ENCODE assay signal across 2 cellular contexts in genomic region chr7:124712017-124712416, GRCh38.
TF ChIP-seq lines count a peak whose summit lies in the region.

No MANE protein-coding gene starts in this region.

TF ChIP-seq in WTC11, 78 proteins besides CTCF, POLR2A, EP300 and RAD21:
- no peak for TF ChIP-seq ZBTB21 (CRISPR knock-in tag; IDR thresholded peaks at IDR 0.05; ENCODE audit: borderline replicate concordance)
- no peak for TF ChIP-seq IRF1 (CRISPR knock-in tag; IDR thresholded peaks at IDR 0.05)
- no peak for TF ChIP-seq ETV6 (CRISPR knock-in tag; IDR thresholded peaks at IDR 0.05)

TF ChIP-seq in SK-N-SH, 30 proteins besides CTCF, POLR2A, EP300 and RAD21 (continued from another document):
- TF ChIP-seq USF2 (IDR thresholded peaks at IDR 0.05; ENCODE audit: borderline replicate concordance, low read depth, low read length) (no peak), MEF2A (IDR thresholded peaks at IDR 0.05; ENCODE audit: borderline replicate concordance, low read depth) (no peak), FOXM1 (IDR thresholded peaks at IDR 0.05; ENCODE audit: low read depth) (no peak), GATA2 (CRISPR knock-in tag; IDR thresholded peaks at IDR 0.05) (no peak), SMC3 (IDR thresholded peaks at IDR 0.05; ENCODE audit: low read depth, low read length) (no peak), TAF1 (IDR thresholded peaks at IDR 0.05; ENCODE audit: borderline replicate concordance, low read depth, low read length) (no peak), ELF1 (IDR thresholded peaks at IDR 0.05) (no peak), FOXJ3 (CRISPR knock-in tag; IDR thresholded peaks at IDR 0.05) (no peak), FOSL2 (IDR thresholded peaks at IDR 0.05; ENCODE audit: borderline replicate concordance, low read depth) (no peak), RCOR1 (IDR thresholded peaks at IDR 0.05; ENCODE audit: low read length) (no peak), POLR2AphosphoS5 (IDR thresholded peaks at IDR 0.05; ENCODE audit: low read depth, low read length) (no peak), MXI1 (IDR thresholded peaks at IDR 0.05; ENCODE audit: low read depth, low read length) (no peak), USF1 (IDR thresholded peaks at IDR 0.05; ENCODE audit: borderline replicate concordance, low read depth) (no peak), PBX3 (IDR thresholded peaks at IDR 0.05) (no peak)
